2 cellular contexts compared by ENCODE assay signal in the genomic region with DNA sequence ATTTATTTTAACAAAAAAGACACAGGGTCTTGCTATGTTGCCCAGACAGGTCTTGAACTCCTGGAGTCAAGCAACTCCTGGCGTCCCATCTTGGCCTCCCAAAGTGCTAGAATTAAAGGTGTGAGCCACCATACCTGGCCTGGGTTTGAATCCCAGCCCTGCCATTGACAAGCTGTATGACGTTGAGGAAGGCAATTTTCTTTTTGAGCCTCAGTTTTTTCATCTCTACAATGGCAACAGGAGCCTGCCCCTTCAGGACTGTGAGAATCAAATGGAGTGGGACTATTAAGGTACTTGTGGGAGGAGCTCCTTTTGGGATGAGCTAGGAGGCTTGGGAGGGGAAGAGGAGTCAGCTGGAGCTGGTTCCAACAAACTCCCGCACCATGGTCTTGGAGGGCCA.
TF ChIP-seq lines count a peak whose summit lies in the region.

No MANE protein-coding gene starts in this region.

TF ChIP-seq in SK-N-SH, 30 proteins besides CTCF, POLR2A, EP300 and RAD21 (continued from another document):
- TF ChIP-seq USF2 (IDR thresholded peaks at IDR 0.05; ENCODE audit: borderline replicate concordance, low read depth, low read length) (no peak), TAF1 (IDR thresholded peaks at IDR 0.05; ENCODE audit: borderline replicate concordance, low read depth, low read length) (no peak), POLR2AphosphoS5 (IDR thresholded peaks at IDR 0.05; ENCODE audit: low read depth, low read length) (no peak), YY1 (IDR thresholded peaks at IDR 0.05; ENCODE audit: low read depth) (no peak), MEF2A (IDR thresholded peaks at IDR 0.05; ENCODE audit: borderline replicate concordance, low read depth) (no peak), GATA2 (CRISPR knock-in tag; IDR thresholded peaks at IDR 0.05) (no peak)
- TF ChIP-seq, protein P1, sequence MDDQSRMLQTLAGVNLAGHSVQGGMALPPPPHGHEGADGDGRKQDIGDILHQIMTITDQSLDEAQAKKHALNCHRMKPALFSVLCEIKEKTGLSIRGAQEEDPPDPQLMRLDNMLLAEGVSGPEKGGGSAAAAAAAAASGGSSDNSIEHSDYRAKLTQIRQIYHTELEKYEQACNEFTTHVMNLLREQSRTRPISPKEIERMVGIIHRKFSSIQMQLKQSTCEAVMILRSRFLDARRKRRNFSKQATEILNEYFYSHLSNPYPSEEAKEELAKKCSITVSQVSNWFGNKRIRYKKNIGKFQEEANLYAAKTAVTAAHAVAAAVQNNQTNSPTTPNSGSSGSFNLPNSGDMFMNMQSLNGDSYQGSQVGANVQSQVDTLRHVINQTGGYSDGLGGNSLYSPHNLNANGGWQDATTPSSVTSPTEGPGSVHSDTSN (IDR thresholded peaks at IDR 0.05) = no peak
TF ChIP-seq in SK-N-SH: peak in this region for 0.

TF ChIP-seq in SK-N-SH treated with all-trans-retinoic acid at 6 μM for 48 hours, 23 proteins besides CTCF, POLR2A, EP300 and RAD21 (continued from another document):
- no peak for TF ChIP-seq PATZ1 (CRISPR knock-in tag; IDR thresholded peaks at IDR 0.05; ENCODE audit: borderline replicate concordance)
- no peak for TF ChIP-seq ZNF8 (CRISPR knock-in tag; IDR thresholded peaks at IDR 0.05)
- TF ChIP-seq OSR1 (CRISPR knock-in tag; IDR thresholded peaks at IDR 0.05) = no peak
- TF ChIP-seq, protein P2, sequence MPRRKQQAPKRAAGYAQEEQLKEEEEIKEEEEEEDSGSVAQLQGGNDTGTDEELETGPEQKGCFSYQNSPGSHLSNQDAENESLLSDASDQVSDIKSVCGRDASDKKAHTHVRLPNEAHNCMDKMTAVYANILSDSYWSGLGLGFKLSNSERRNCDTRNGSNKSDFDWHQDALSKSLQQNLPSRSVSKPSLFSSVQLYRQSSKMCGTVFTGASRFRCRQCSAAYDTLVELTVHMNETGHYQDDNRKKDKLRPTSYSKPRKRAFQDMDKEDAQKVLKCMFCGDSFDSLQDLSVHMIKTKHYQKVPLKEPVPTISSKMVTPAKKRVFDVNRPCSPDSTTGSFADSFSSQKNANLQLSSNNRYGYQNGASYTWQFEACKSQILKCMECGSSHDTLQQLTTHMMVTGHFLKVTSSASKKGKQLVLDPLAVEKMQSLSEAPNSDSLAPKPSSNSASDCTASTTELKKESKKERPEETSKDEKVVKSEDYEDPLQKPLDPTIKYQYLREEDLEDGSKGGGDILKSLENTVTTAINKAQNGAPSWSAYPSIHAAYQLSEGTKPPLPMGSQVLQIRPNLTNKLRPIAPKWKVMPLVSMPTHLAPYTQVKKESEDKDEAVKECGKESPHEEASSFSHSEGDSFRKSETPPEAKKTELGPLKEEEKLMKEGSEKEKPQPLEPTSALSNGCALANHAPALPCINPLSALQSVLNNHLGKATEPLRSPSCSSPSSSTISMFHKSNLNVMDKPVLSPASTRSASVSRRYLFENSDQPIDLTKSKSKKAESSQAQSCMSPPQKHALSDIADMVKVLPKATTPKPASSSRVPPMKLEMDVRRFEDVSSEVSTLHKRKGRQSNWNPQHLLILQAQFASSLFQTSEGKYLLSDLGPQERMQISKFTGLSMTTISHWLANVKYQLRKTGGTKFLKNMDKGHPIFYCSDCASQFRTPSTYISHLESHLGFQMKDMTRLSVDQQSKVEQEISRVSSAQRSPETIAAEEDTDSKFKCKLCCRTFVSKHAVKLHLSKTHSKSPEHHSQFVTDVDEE (CRISPR knock-in tag; IDR thresholded peaks at IDR 0.05) = no peak
- TF ChIP-seq ZNF565 (CRISPR knock-in tag; conservative IDR thresholded peaks at IDR 0.05; ENCODE audit: low read depth) = no peak
- no peak for TF ChIP-seq ARNTL (CRISPR knock-in tag; IDR thresholded peaks at IDR 0.05; ENCODE audit: borderline replicate concordance, low read depth)
- no peak for TF ChIP-seq RARB (CRISPR knock-in tag; IDR thresholded peaks at IDR 0.05)
- no peak for TF ChIP-seq ESRRG (CRISPR knock-in tag; IDR thresholded peaks at IDR 0.05)
- TF ChIP-seq ZFP30 (CRISPR knock-in tag; IDR thresholded peaks at IDR 0.05) = no peak
- no peak for TF ChIP-seq SNAI2 (CRISPR knock-in tag; IDR thresholded peaks at IDR 0.05)
- TF ChIP-seq ZC3H10 (CRISPR knock-in tag; IDR thresholded peaks at IDR 0.05) = no peak
- TF ChIP-seq BACH2 (CRISPR knock-in tag; IDR thresholded peaks at IDR 0.05; ENCODE audit: borderline replicate concordance) = no peak
- TF ChIP-seq CSDC2 (CRISPR knock-in tag; IDR thresholded peaks at IDR 0.05) = no peak
